19 cellular contexts compared by ENCODE assay signal in genomic region chr13:93289842-93290241, GRCh38.
"Had no signal": no experiment of that assay in that cellular context is flagged by ENCODE, and none has a peak within 500 bp of the region (broad histone marks: within the 10 kb centered on the region; RNA-seq: fewer than 3 reads in every experiment).

No MANE protein-coding gene starts in this region.

- H3K4me1 Mint-ChIP-seq: activated CD4-positive, alpha-beta T cell treated with anti-CD3 and anti-CD28 coated beads, Interleukin-2, amount 10 ng/mL, durations not matched to agents 24 days and 14 days; activated naive CD4-positive, alpha-beta T cell treated with anti-CD3 and anti-CD28 coated beads, Interleukin-2, amount 50 U/mL, for 24 hours; memory B cell; stimulated activated effector memory CD8-positive, alpha-beta T cell treated with anti-CD3 and anti-CD28 coated beads, Interleukin-12 subunit alpha, Interleukin-12 subunit beta, amount 100 ng/mL, for 72 hours had no signal

- DNase-seq: activated CD4-positive, alpha-beta T cell treated with anti-CD3 and anti-CD28 coated beads, Interleukin-2, amount 10 ng/mL, durations not matched to agents 24 days and 14 days; activated CD4-positive, CD25-positive, alpha-beta regulatory T cell; activated CD8-positive, alpha-beta memory T cell treated with anti-CD3 and anti-CD28 coated beads for 24 hours; activated CD8-positive, alpha-beta memory T cell treated with anti-CD3 and anti-CD28 coated beads, Interleukin-2, amount 50 U/mL, for 48 hours; activated gamma-delta T cell; effector CD4-positive, alpha-beta T cell; heart right ventricle; right cardiac atrium; stimulated activated CD4-positive, alpha-beta T cell treated with anti-CD3 and anti-CD28 coated beads, Interleukin-4, amount 100 ng/mL, for 1 hour; stomach; T1000 had no signal

- ATAC-seq: heart right ventricle; right cardiac atrium; stimulated activated effector memory CD8-positive, alpha-beta T cell treated with anti-CD3 and anti-CD28 coated beads, Interleukin-12 subunit alpha, Interleukin-12 subunit beta, amount 100 ng/mL, for 72 hours had no signal

- FAIRE-seq: bronchial epithelial cell had no signal

- H3K27ac Mint-ChIP-seq: activated CD4-positive, alpha-beta T cell treated with anti-CD3 and anti-CD28 coated beads, Interleukin-2, amount 10 ng/mL, durations not matched to agents 24 days and 14 days; memory B cell; stimulated activated effector memory CD8-positive, alpha-beta T cell treated with anti-CD3 and anti-CD28 coated beads, Interleukin-12 subunit alpha, Interleukin-12 subunit beta, amount 100 ng/mL, for 72 hours had no signal

- H3K4me3 Mint-ChIP-seq: activated CD4-positive, alpha-beta T cell treated with anti-CD3 and anti-CD28 coated beads, Interleukin-2, amount 10 ng/mL, durations not matched to agents 24 days and 14 days; activated naive CD4-positive, alpha-beta T cell treated with anti-CD3 and anti-CD28 coated beads, Interleukin-2, amount 50 U/mL, for 24 hours; memory B cell; neural crest cell; stimulated activated effector memory CD8-positive, alpha-beta T cell treated with anti-CD3 and anti-CD28 coated beads, Interleukin-12 subunit alpha, Interleukin-12 subunit beta, amount 100 ng/mL, for 72 hours had no signal

- H3K36me3 Mint-ChIP-seq: activated naive CD4-positive, alpha-beta T cell treated with anti-CD3 and anti-CD28 coated beads, Interleukin-2, amount 50 U/mL, for 24 hours; memory B cell; stimulated activated effector memory CD8-positive, alpha-beta T cell treated with anti-CD3 and anti-CD28 coated beads, Interleukin-12 subunit alpha, Interleukin-12 subunit beta, amount 100 ng/mL, for 72 hours had no signal

- H3K27ac ChIP-seq: esophagus muscularis mucosa, heart right ventricle, prostate gland, stomach, vagina had no signal

- H3K27me3 Mint-ChIP-seq: activated CD4-positive, alpha-beta T cell treated with anti-CD3 and anti-CD28 coated beads, Interleukin-2, amount 10 ng/mL, durations not matched to agents 24 days and 14 days; memory B cell had no signal

- H3K9me3 Mint-ChIP-seq: activated CD4-positive, alpha-beta T cell treated with anti-CD3 and anti-CD28 coated beads, Interleukin-2, amount 10 ng/mL, durations not matched to agents 24 days and 14 days; activated naive CD4-positive, alpha-beta T cell treated with anti-CD3 and anti-CD28 coated beads, Interleukin-2, amount 50 U/mL, for 24 hours; memory B cell; neural crest cell had no signal

- H3K27me3 ChIP-seq: esophagus muscularis mucosa, heart right ventricle, stomach, vagina had no signal

- H3K36me3 ChIP-seq: esophagus muscularis mucosa, heart right ventricle, prostate gland, stomach, vagina had no signal

- H3K4me1 ChIP-seq: esophagus muscularis mucosa, heart right ventricle, prostate gland, stomach, vagina had no signal

- H3K4me3 ChIP-seq: esophagus muscularis mucosa, heart right ventricle, prostate gland, stomach, vagina had no signal

- H3K9me3 ChIP-seq: esophagus muscularis mucosa, heart right ventricle, prostate gland, stomach, vagina had no signal
